12 cellular contexts compared by ENCODE assay signal in genomic region chr10:23826399-23826798, GRCh38.
DNase-seq lines count a peak whose midpoint lies in the region; ATAC-seq, FAIRE-seq and TF ChIP-seq lines count a peak whose summit lies in the region.
"Had no signal": no experiment of that assay in that cellular context is flagged by ENCODE, and none has a peak within 500 bp of the region (broad histone marks: within the 10 kb centered on the region; RNA-seq: fewer than 3 reads in every experiment).

No MANE protein-coding gene starts in this region.

- H3K27me3 Mint-ChIP-seq in mesothelial cell of epicardium (ENCODE audit: low read depth): peaks cover 3% of the 10 kb centered on the region
- H3K27me3 Mint-ChIP-seq: activated B cell treated with CpG ODN at 0.5 μM for 24 hours; natural killer cell treated with Interleukin-12 subunit alpha and Interleukin-12 subunit beta and Interleukin-15 and Interleukin-18, amount 100 ng/mL, for 72 hours had no signal

- H3K9me3 Mint-ChIP-seq in mesothelial cell of epicardium: no peaks in the 10 kb centered on the region
- H3K9me3 Mint-ChIP-seq: activated B cell treated with CpG ODN at 0.5 μM for 24 hours had no signal

- H3K27ac ChIP-seq in body of pancreas: no peak overlapping the region
- H3K27ac ChIP-seq in lower lobe of right lung: no peak overlapping the region
- no peak overlapping the region for H3K27ac ChIP-seq in osteoblast (ENCODE audit: low read depth, low read length)
- H3K27ac ChIP-seq: thoracic aorta had no signal

- H3K4me1 ChIP-seq in body of pancreas (no peaks in the 10 kb centered on the region), lower lobe of right lung (no peaks in the 10 kb centered on the region), osteoblast (ENCODE audit: insufficient read depth, low read length) (no peaks in the 10 kb centered on the region)

- H3K4me3 ChIP-seq in body of pancreas (no peak overlapping the region), lower lobe of right lung (no peak overlapping the region), osteoblast (ENCODE audit: insufficient read depth, low read length) (no peak overlapping the region)
- H3K4me3 ChIP-seq: thoracic aorta had no signal

- no peaks in the 10 kb centered on the region for H3K79me2 ChIP-seq in osteoblast (ENCODE audit: insufficient read depth, low read length)

- peaks cover 28% of the 10 kb centered on the region for H3K4me1 Mint-ChIP-seq in mesothelial cell of epicardium
- H3K4me1 Mint-ChIP-seq: activated B cell treated with CpG ODN at 0.5 μM for 24 hours had no signal

- 21 to 34% methylated on average over 9 of the region's 9 CpGs for WGBS in body of pancreas, 2 donors

- FAIRE-seq in GM12891 (lab: Jason Lieb, UNC): peak; percentile 5

- H3K27me3 ChIP-seq in body of pancreas (no peaks in the 10 kb centered on the region), lower lobe of right lung (ENCODE audit: low read depth) (no peaks in the 10 kb centered on the region), osteoblast (ENCODE audit: insufficient read depth, low read length) (no peaks in the 10 kb centered on the region)

- ATAC-seq in body of pancreas (no peak), left colon (no peak), lower lobe of right lung (no peak)
- ATAC-seq: natural killer cell treated with Interleukin-12 subunit alpha and Interleukin-12 subunit beta and Interleukin-15 and Interleukin-18, amount 100 ng/mL, for 72 hours had no signal

- no peak for TF ChIP-seq POLR2A in GM12891 (IDR thresholded peaks at IDR 0.05; ENCODE audit: low read depth, low read length)
- TF ChIP-seq POLR2A in body of pancreas (IDR thresholded peaks at IDR 0.05): no peak

- DNase-seq in GM12891 (ENCODE audit: insufficient read length, low spot score) (peak; percentile 3), M059J (ENCODE audit: low read depth) (peak; percentile 4), body of pancreas (peak; percentile 7 to 31 (median 26)), mesothelial cell of epicardium (ENCODE audit: low spot score in 2 of 2, unreplicated experiment in 2 of 2) (peak; percentile 27 to 56), left colon (no peak), lower lobe of right lung (no peak), osteoblast (ENCODE audit: insufficient read length, low spot score, missing footprints) (no peak)
- DNase-seq in activated effector memory CD4-positive, alpha-beta T cell treated with anti-CD3 and anti-CD28 coated beads, Interleukin-2, amount 50 U/mL, for 16 hours: no peak
- DNase-seq: activated B cell treated with CpG ODN at 0.5 μM for 24 hours; stimulated activated CD4-positive, alpha-beta T cell treated with anti-CD3 and anti-CD28 coated beads, Interleukin-2, amount 100 ng/mL, for 24 hours had no signal

- H3K9me3 ChIP-seq in body of pancreas: no peaks in the 10 kb centered on the region
- no peaks in the 10 kb centered on the region for H3K9me3 ChIP-seq in lower lobe of right lung
- peaks cover 4% of the 10 kb centered on the region for H3K9me3 ChIP-seq in osteoblast (ENCODE audit: low read depth, low read length)
- H3K9me3 ChIP-seq: thoracic aorta had no signal

- intact Hi-C loops in body of pancreas (cut with DNase I) (no loop called here), left colon (cut with DNase I, micrococcal nuclease) (no loop called here), lower lobe of right lung (cut with DNase I) (no loop called here)

- H3K36me3 ChIP-seq in body of pancreas (replicated peaks in 1 of 2; ENCODE audit: insufficient read depth in 1 of 2, low read depth in 2 of 2) (no peaks in the 10 kb centered on the region), lower lobe of right lung (no peaks in the 10 kb centered on the region), osteoblast (ENCODE audit: insufficient read depth, low read length) (no peaks in the 10 kb centered on the region)
- H3K36me3 ChIP-seq: thoracic aorta had no signal

- no peak overlapping the region for H3K4me3 Mint-ChIP-seq in mesothelial cell of epicardium
- H3K4me3 Mint-ChIP-seq: activated B cell treated with CpG ODN at 0.5 μM for 24 hours; natural killer cell treated with Interleukin-12 subunit alpha and Interleukin-12 subunit beta and Interleukin-15 and Interleukin-18, amount 100 ng/mL, for 72 hours had no signal

- H4K20me1 ChIP-seq in osteoblast (ENCODE audit: insufficient read depth, low read length): no peaks in the 10 kb centered on the region

- H3K4me2 ChIP-seq in osteoblast (ENCODE audit: insufficient read depth, low read length): no peak overlapping the region

- no peak overlapping the region for H3K27ac Mint-ChIP-seq in mesothelial cell of epicardium
- H3K27ac Mint-ChIP-seq: activated B cell treated with CpG ODN at 0.5 μM for 24 hours; natural killer cell treated with Interleukin-12 subunit alpha and Interleukin-12 subunit beta and Interleukin-15 and Interleukin-18, amount 100 ng/mL, for 72 hours had no signal

- no peaks in the 10 kb centered on the region for H3K36me3 Mint-ChIP-seq in mesothelial cell of epicardium
- H3K36me3 Mint-ChIP-seq: natural killer cell treated with Interleukin-12 subunit alpha and Interleukin-12 subunit beta and Interleukin-15 and Interleukin-18, amount 100 ng/mL, for 72 hours had no signal

- TF ChIP-seq CTCF in body of pancreas (IDR thresholded peaks at IDR 0.05): no peak
- no peak for TF ChIP-seq CTCF in mesothelial cell of epicardium (IDR thresholded peaks at IDR 0.05; ENCODE audit: unreplicated experiment)
- TF ChIP-seq CTCF in lower lobe of right lung (IDR thresholded peaks at IDR 0.05): no peak
- no peak for TF ChIP-seq CTCF in osteoblast (IDR thresholded peaks at IDR 0.05; ENCODE audit: extremely low read depth, low read depth, low read length)

- H2AFZ ChIP-seq in osteoblast (ENCODE audit: low read length): no peak overlapping the region

TF ChIP-seq in GM12891, 5 proteins besides CTCF, POLR2A, EP300 and RAD21:
- TF ChIP-seq SPI1 (IDR thresholded peaks at IDR 0.05; ENCODE audit: low read depth, low read length): no peak
- TF ChIP-seq PAX5 (IDR thresholded peaks at IDR 0.05; ENCODE audit: insufficient read depth, low read length, severe bottlenecking): no peak
- no peak for TF ChIP-seq POU2F2 (IDR thresholded peaks at IDR 0.05; ENCODE audit: low read depth, low read length)

Comparison
In these comparisons a context has a peak if more than half of its experiments do, and no peak if none do; other contexts are left out.
1. DNase-seq: peak in GM12891 (single experiment), M059J (single experiment), body of pancreas (4 of 4) and mesothelial cell of epicardium (2 of 2); none in left colon (0 of 2), lower lobe of right lung (single experiment), activated effector memory CD4-positive, alpha-beta T cell treated with anti-CD3 and anti-CD28 coated beads, Interleukin-2, amount 50 U/mL, for 16 hours (single experiment) and osteoblast (single experiment).